ENCODE assay signal across 1 cellular context in genomic region chr5:68239485-68239884, GRCh38.
A peak's percentile ranks its signal among the peaks of the same experiment; 100 is the strongest.
TF ChIP-seq lines count a peak whose summit lies in the region.

No MANE protein-coding gene starts in this region.

TF ChIP-seq in SK-N-SH, 30 proteins besides CTCF, POLR2A, EP300 and RAD21 (continued from another document):
- no peak for TF ChIP-seq ZBTB33 (IDR thresholded peaks at IDR 0.05; ENCODE audit: borderline replicate concordance, low read depth)
- TF ChIP-seq MAX (IDR thresholded peaks at IDR 0.05; ENCODE audit: low read depth), result no peak
- TF ChIP-seq PBX3 (IDR thresholded peaks at IDR 0.05), result peak; percentile 51; the same call in 1 of the 2 replicates
- no peak for TF ChIP-seq YY1 (IDR thresholded peaks at IDR 0.05; ENCODE audit: low read depth)
- TF ChIP-seq SMC3 (IDR thresholded peaks at IDR 0.05; ENCODE audit: low read depth, low read length), result peak; percentile 14; the same call in 1 of the 2 replicates
- peak; percentile 69; the same call in 1 of the 2 replicates for TF ChIP-seq MXI1 (IDR thresholded peaks at IDR 0.05; ENCODE audit: low read depth, low read length)
- no peak for TF ChIP-seq TAF1 (IDR thresholded peaks at IDR 0.05; ENCODE audit: borderline replicate concordance, low read depth, low read length)
- peak; percentile 66; the same call in 1 of the 2 replicates for TF ChIP-seq RCOR1 (IDR thresholded peaks at IDR 0.05; ENCODE audit: low read length)
- TF ChIP-seq USF2 (IDR thresholded peaks at IDR 0.05; ENCODE audit: borderline replicate concordance, low read depth, low read length), result no peak
- TF ChIP-seq TCF12 (IDR thresholded peaks at IDR 0.05), result peak; percentile 43; the same call in 1 of the 2 replicates
- peak; percentile 34; the same call in 1 of the 2 replicates for TF ChIP-seq RFX5 (IDR thresholded peaks at IDR 0.05; ENCODE audit: low read length)
- TF ChIP-seq ELF1 (IDR thresholded peaks at IDR 0.05), result no peak
- TF ChIP-seq JUND (IDR thresholded peaks at IDR 0.05), result no peak
- no peak for TF ChIP-seq SIN3A (IDR thresholded peaks at IDR 0.05; ENCODE audit: borderline replicate concordance, low read depth, low read length)
